In genomic region chr9:92293452-92294296, GRCh38 we compare ENCODE assay signal across 8 cellular contexts. TPM values are rescaled to one million over a fixed set of nuclear protein-coding genes. Genes with fewer than 3 reads are reported as not detected.
DNase-seq lines count a peak whose midpoint lies in the region; ATAC-seq and TF ChIP-seq lines count a peak whose summit lies in the region.

TSS of gene IARS1 (minus strand) at chr9:92293697. CDS start at chr9:92289419, 4,278 bp downstream.

- H3K9me3 Mint-ChIP-seq in activated B cell treated with CpG ODN at 0.5 μM for 24 hours (no peaks in the 10 kb centered on the region), immature natural killer cell (no peaks in the 10 kb centered on the region)

- DNase-seq in AG10803 (ENCODE audit: low read depth) (peak; percentile 98), NCI-H345 (lab: John Stamatoyannopoulos, UW) (peak; percentile 94), activated B cell treated with CpG ODN at 0.5 μM for 24 hours (peak; percentile 100), caudate nucleus (lab: John Stamatoyannopoulos, UW) (peak; percentile 77 to 99 (median 97)), immature natural killer cell (peak; percentile 99), smooth muscle cell of the brain vasculature (ENCODE audit: low read depth, low spot score) (peak; percentile 95)

- H3K4me3 Mint-ChIP-seq in activated B cell treated with CpG ODN at 0.5 μM for 24 hours (peak within 1 kb of the TSS; percentile 98), immature natural killer cell (peak within 1 kb of the TSS; percentile 97 to 99 (median 98))

- H3K36me3 Mint-ChIP-seq in activated B cell treated with CpG ODN at 0.5 μM for 24 hours (ENCODE audit: low read depth), result peaks cover 54% of the 10 kb centered on the region
- peaks cover 3 to 23% (median 13%) of the 10 kb centered on the region in 3 donors for H3K36me3 Mint-ChIP-seq in immature natural killer cell

- POLR2A ChIA-PET in activated B cell treated with CpG ODN at 0.5 μM for 24 hours (lab: Charles Lee), result interaction anchor here (1.4 kb wide), 1 partner anchor 32 kb away, joined by 5 read pairs; the partner anchor contains the start of genes CENPP and NOL8

- CTCF ChIA-PET in activated B cell treated with CpG ODN at 0.5 μM for 24 hours (lab: Charles Lee), result no interaction called here

- peak within 1 kb of the TSS; percentile 75 for H3K4me3 ChIP-seq in AG10803 (ENCODE audit: low read length)

- intact Hi-C loops in activated B cell treated with CpG ODN at 0.5 μM for 24 hours (cut with micrococcal nuclease), result loop anchor here (1.0 kb wide), 4 partner anchors 32 to 471 kb away; partner anchors contain the start of genes BICD2, CENPP, IPPK and NOL8

- H3K27me3 Mint-ChIP-seq in activated B cell treated with CpG ODN at 0.5 μM for 24 hours (no peaks in the 10 kb centered on the region), immature natural killer cell (ENCODE audit: low read depth in 3 of 3) (peaks cover 8 to 11% (median 10%) of the 10 kb centered on the region in 3 donors)

- H3K27ac ChIP-seq in caudate nucleus (ENCODE audit: low read depth, low read length), result peak within 1 kb of the TSS; percentile 37

- peak within 1 kb of the TSS; percentile 98 for H3K27ac Mint-ChIP-seq in activated B cell treated with CpG ODN at 0.5 μM for 24 hours
- peak within 1 kb of the TSS; percentile 95 to 98 (median 97) for H3K27ac Mint-ChIP-seq in immature natural killer cell

- TF ChIP-seq CTCF in AG10803 (conservative IDR thresholded peaks at IDR 0.05; ENCODE audit: low read length) (peak; percentile 42), activated B cell treated with CpG ODN at 0.5 μM for 24 hours (IDR thresholded peaks at IDR 0.05) (no peak)

- ATAC-seq in GM19023 (IDR thresholded peaks at IDR 0.05; ENCODE audit: unreplicated experiment) (peak; percentile 98), HG03280 (IDR thresholded peaks at IDR 0.05; ENCODE audit: unreplicated experiment) (peak; percentile 97), activated B cell treated with CpG ODN at 0.5 μM for 24 hours (ENCODE audit: low read depth) (peak; percentile 90)

- H3K4me1 Mint-ChIP-seq in activated B cell treated with CpG ODN at 0.5 μM for 24 hours (peaks cover 76% of the 10 kb centered on the region), immature natural killer cell (peaks cover 38 to 71% of the 10 kb centered on the region in 2 donors)

RNA-seq across cellular contexts. Expression of gene IARS1, which starts in this region (rescaled TPM):
- total RNA-seq in activated B cell treated with CpG ODN at 0.5 μM for 24 hours, result 176 and 205 TPM in 2 replicates
- polyA plus RNA-seq in immature natural killer cell, result 10 to 100 TPM; 34.3 to 69.5 (median 52.9) TPM

Comparison
In these comparisons a context has a peak if more than half of its experiments do, and no peak if none do; other contexts are left out.
1. Peak in every context shown above with its lines: DNase-seq, ATAC-seq, H3K4me3 ChIP-seq and H3K27ac ChIP-seq.